Comparison of ENCODE assay signal across 25 cellular contexts in genomic region chr16:86910821-86911220, GRCh38.
DNase-seq lines count a peak whose midpoint lies in the region; ATAC-seq and TF ChIP-seq lines count a peak whose summit lies in the region.
"Had no signal": no experiment of that assay in that cellular context is flagged by ENCODE, and none has a peak within 500 bp of the region (broad histone marks: within the 10 kb centered on the region; RNA-seq: fewer than 3 reads in every experiment).

No MANE protein-coding gene starts in this region.

- H3K9me3 Mint-ChIP-seq in neural crest cell = peaks cover 2% of the 10 kb centered on the region
- H3K9me3 Mint-ChIP-seq: CD8-positive, alpha-beta memory T cell had no signal

- H3K18ac ChIP-seq in IMR-90 (ENCODE audit: low read depth, low read length) = no peak overlapping the region

- H3K36me3 Mint-ChIP-seq in neural crest cell (ENCODE audit: low read depth) = no peaks in the 10 kb centered on the region
- H3K36me3 Mint-ChIP-seq: CD14-positive monocyte; CD8-positive, alpha-beta memory T cell had no signal

- 100% methylated on average over 2 of the region's 5 CpGs; no CpG with 5 or more reads in 1 of the 2 experiments for WGBS in IMR-90 (ENCODE audit: extremely low coverage in 2 of 2, insufficient read length in 1 of 2), 2 experiments
- 47% methylated on average over 5 of the region's 5 CpGs for WGBS in hepatocyte (ENCODE audit: low lambda C conversion rate, missing lambda C conversion rate)

- H2BK20ac ChIP-seq in IMR-90 (ENCODE audit: low read depth, low read length) = no peak overlapping the region

- in situ Hi-C loops in IMR-90 (cut with MboI; ENCODE audit: low sequenced_read_pairs) = no loop called here

- no peak overlapping the region for H2BK120ac ChIP-seq in IMR-90 (ENCODE audit: low read depth, low read length)

- peaks cover 36% of the 10 kb centered on the region for H3K4me1 Mint-ChIP-seq in neural crest cell
- H3K4me1 Mint-ChIP-seq: CD8-positive, alpha-beta memory T cell had no signal

- TF ChIP-seq CTCF in A673 (conservative IDR thresholded peaks at IDR 0.05; ENCODE audit: low read depth, low read length) (no peak), IMR-90 (conservative IDR thresholded peaks at IDR 0.05; ENCODE audit: low read depth, low read length) (no peak), hepatocyte (IDR thresholded peaks at IDR 0.05; ENCODE audit: poor library complexity) (no peak), neural crest cell (conservative IDR thresholded peaks at IDR 0.05) (no peak)

- H3K4ac ChIP-seq in IMR-90 (ENCODE audit: low read depth, low read length) = 0 out of 2 replicates have a peak overlapping the region, but pooled peaks have one; percentile 7

- peak overlapping the region; percentile 68 for H3K27ac Mint-ChIP-seq in neural crest cell (ENCODE audit: unreplicated experiment)
- H3K27ac Mint-ChIP-seq: CD14-positive monocyte; CD8-positive, alpha-beta memory T cell had no signal

- H3K79me2 ChIP-seq in hepatocyte = no peaks in the 10 kb centered on the region

- H3K9me2 ChIP-seq in hepatocyte (replicated peaks; ENCODE audit: insufficient read depth) = no peaks in the 10 kb centered on the region

- H3K9ac ChIP-seq in IMR-90 (ENCODE audit: low read depth, low read length) = no peak overlapping the region

- no peak overlapping the region for H4K5ac ChIP-seq in IMR-90 (ENCODE audit: low read depth, low read length)

- H3K27ac ChIP-seq in A673 (ENCODE audit: low read depth, low read length, poor library complexity, severe bottlenecking) = peak overlapping the region; percentile 14
- H3K27ac ChIP-seq in IMR-90 (ENCODE audit: insufficient read depth, low read length) = no peak overlapping the region
- peak overlapping the region; percentile 47 for H3K27ac ChIP-seq in hepatocyte
- H3K27ac ChIP-seq: RWPE1 had no signal

- peak overlapping the region; percentile 17 to 42; a peak in 3 of 4 replicates for H4K8ac ChIP-seq in IMR-90 (ENCODE audit: low read depth in 2 of 2, low read length in 2 of 2)

- H2BK15ac ChIP-seq in IMR-90 (ENCODE audit: low read depth, low read length) = peak overlapping the region; percentile 57; the same call in 1 of the 3 replicates

- DNase-seq in A673 (ENCODE audit: low spot score) = no peak
- DNase-seq in IMR-90 = no peak
- DNase-seq in hepatocyte (ENCODE audit: low spot score) = no peak
- no peak for DNase-seq in neural crest cell (ENCODE audit: low read depth, low spot score)
- DNase-seq in activated CD4-positive, alpha-beta T cell treated with anti-CD3 and anti-CD28 coated beads for 1 hour = no peak
- no peak for DNase-seq in UCSD-AML1 (lab: John Stamatoyannopoulos, UW; ENCODE audit: unreplicated experiment)
- DNase-seq: CD8-positive, alpha-beta memory T cell; DMS 273 treated with DMSO at 0.1 percent for 48 hours; DMS79; EL; GDM1; KG1; MM.1S; NCI-H2029 treated with DMSO at 0.1 percent for 48 hours; NCI-H226; NCI-H510A; NCI-H69; SHP77; SW 1271 had no signal

- H3K4me2 ChIP-seq in IMR-90 (ENCODE audit: low read depth, low read length) = no peak overlapping the region
- H3K4me2 ChIP-seq in hepatocyte = peak overlapping the region; percentile 17

- no peak overlapping the region for H2BK5ac ChIP-seq in IMR-90 (ENCODE audit: low read depth, low read length, poor library complexity, severe bottlenecking)

- no peak overlapping the region for H3K56ac ChIP-seq in IMR-90 (ENCODE audit: extremely low read depth, insufficient read depth, low read length)

- no peaks in the 10 kb centered on the region for H3K27me3 Mint-ChIP-seq in neural crest cell (ENCODE audit: low read depth)

- H3K9me1 ChIP-seq in IMR-90 (ENCODE audit: insufficient read depth, low read length) = peaks cover 6% of the 10 kb centered on the region

- no peaks in the 10 kb centered on the region for H4K20me1 ChIP-seq in IMR-90 (ENCODE audit: insufficient read depth, low read length)
- no peaks in the 10 kb centered on the region for H4K20me1 ChIP-seq in hepatocyte (ENCODE audit: insufficient read depth, poor library complexity, severe bottlenecking)

- CTCF ChIA-PET in A673 (lab: Charles Lee) = no interaction called here
- CTCF ChIA-PET in IMR-90 (lab: Yijun Ruan, JAX) = no interaction called here

- 0 out of 2 replicates have a peak overlapping the region, but pooled peaks have one; percentile 34 for H3K14ac ChIP-seq in IMR-90 (replicated peaks; ENCODE audit: low read depth, low read length)

- H3K36me3 ChIP-seq in A673 (ENCODE audit: insufficient read depth, low read length, poor library complexity, severe bottlenecking) = no peaks in the 10 kb centered on the region
- H3K36me3 ChIP-seq in IMR-90 (ENCODE audit: control insufficient read depth, insufficient read depth, low read length) = no peaks in the 10 kb centered on the region
- H3K36me3 ChIP-seq in hepatocyte (replicated peaks; ENCODE audit: insufficient read depth, low read depth) = no peaks in the 10 kb centered on the region

- intact Hi-C loops in A673 (cut with micrococcal nuclease; ENCODE audit: unreplicated experiment) = no loop called here
- intact Hi-C loops in IMR-90 (cut with micrococcal nuclease) = loop anchor here (1.0 kb wide), 1 partner anchor 33 kb away; no protein-coding TSS in a partner anchor

- H3K23ac ChIP-seq in IMR-90 (ENCODE audit: low read depth, low read length) = no peak overlapping the region

- H2AK9ac ChIP-seq in IMR-90 (replicated peaks; ENCODE audit: low read depth, low read length, poor library complexity) = no peak overlapping the region

- H3K27me3 ChIP-seq in A673 (replicated peaks; ENCODE audit: insufficient read depth, low read depth, low read length, poor library complexity) (no peaks in the 10 kb centered on the region), IMR-90 (ENCODE audit: control insufficient read depth, insufficient read depth, low read length) (no peaks in the 10 kb centered on the region; the same call in 1 of the 2 replicates), hepatocyte (peaks cover 4% of the 10 kb centered on the region)

- BruUV-seq in A673 (replicated peaks; lab: Mats Ljungman, UMichigan) (no TSS peak), IMR-90 (replicated peaks; lab: Mats Ljungman, UMichigan) (no TSS peak)

- H3K4me1 ChIP-seq in A673 (ENCODE audit: insufficient read depth, low read length, poor library complexity, severe bottlenecking) (peaks cover 23% of the 10 kb centered on the region), IMR-90 (ENCODE audit: control insufficient read depth, insufficient read depth, low read length) (no peaks in the 10 kb centered on the region), hepatocyte (ENCODE audit: insufficient read depth) (peaks cover 13% of the 10 kb centered on the region)

- dilution Hi-C loops in IMR-90 (cut with HindIII; ENCODE audit: low sequenced_read_pairs, unreplicated experiment) = no loop called here

- no peak overlapping the region for H2AK5ac ChIP-seq in IMR-90 (ENCODE audit: low read depth, low read length)

- H3K4me3 Mint-ChIP-seq in neural crest cell = no peak overlapping the region
- H3K4me3 Mint-ChIP-seq: CD14-positive monocyte; CD8-positive, alpha-beta memory T cell had no signal

- no peak overlapping the region for H4K91ac ChIP-seq in IMR-90 (ENCODE audit: insufficient read depth, low read depth, low read length)

- no peak for TF ChIP-seq RAD21 in IMR-90 (IDR thresholded peaks at IDR 0.05; ENCODE audit: low read length)

- H2AFZ ChIP-seq in IMR-90 (replicated peaks; ENCODE audit: low read length, poor library complexity) = no peak overlapping the region
- no peak overlapping the region for H2AFZ ChIP-seq in hepatocyte

- POLR2A ChIA-PET in A673 (lab: Charles Lee; ENCODE audit: low non-redundant PET) (no interaction called here), IMR-90 (lab: Charles Lee; ENCODE audit: unreplicated experiment) (no interaction called here)

- no peak for TF ChIP-seq POLR2A in IMR-90 (IDR thresholded peaks at IDR 0.05; ENCODE audit: low read depth, low read length)

- no peak for ATAC-seq in IMR-90 (ENCODE audit: low read depth)
- ATAC-seq in GM21529 (IDR thresholded peaks at IDR 0.05; ENCODE audit: unreplicated experiment) = no peak
- ATAC-seq in GM21528 (IDR thresholded peaks at IDR 0.05; ENCODE audit: low FRiP score, unreplicated experiment) = no peak
- ATAC-seq: GM12878, Panc1 had no signal

- H3K79me1 ChIP-seq in IMR-90 (ENCODE audit: low read depth in 1 of 2, low read length in 2 of 2) = no peaks in the 10 kb centered on the region

- H3K4me3 ChIP-seq in A673 (ENCODE audit: low read depth, low read length, poor library complexity, severe bottlenecking) (no peak overlapping the region), IMR-90 (ENCODE audit: insufficient read depth, low read depth, low read length) (no peak overlapping the region), hepatocyte (no peak overlapping the region)
- H3K4me3 ChIP-seq: GM12878 had no signal

- H3K9me3 ChIP-seq in A673 (ENCODE audit: low read depth, low read length, poor library complexity, severe bottlenecking) (no peaks in the 10 kb centered on the region), IMR-90 (ENCODE audit: control insufficient read depth, insufficient read depth, low read length) (no peaks in the 10 kb centered on the region; the same call in 1 of the 2 replicates), hepatocyte (ENCODE audit: low read depth) (no peaks in the 10 kb centered on the region)

TF ChIP-seq in IMR-90, 13 proteins besides CTCF, POLR2A, EP300 and RAD21:
- TF ChIP-seq FOS (IDR thresholded peaks at IDR 0.05; ENCODE audit: low read depth, low read length) = no peak
